Comparison of ENCODE assay signal across 11 cellular contexts in genomic region chr14:68291820-68292219, GRCh38.
DNase-seq lines count a peak whose midpoint lies in the region; ATAC-seq and TF ChIP-seq lines count a peak whose summit lies in the region.
"Had no signal": no experiment of that assay in that cellular context is flagged by ENCODE, and none has a peak within 500 bp of the region (broad histone marks: within the 10 kb centered on the region; RNA-seq: fewer than 3 reads in every experiment).

No MANE protein-coding gene starts in this region.

- peak; percentile 21 to 22 for ATAC-seq in stimulated activated naive B cell treated with anti-CD40 and anti-IgM and Interleukin-4, amounts not matched to agents 10 μg/mL and 1 μg/mL and 100 μg/mL, for 72 hours (replicated peaks)
- ATAC-seq in HG02884 (IDR thresholded peaks at IDR 0.05; ENCODE audit: unreplicated experiment): no peak

- no peak overlapping the region for H3K4me3 Mint-ChIP-seq in MCF 10A (ENCODE audit: unreplicated experiment)
- no peak overlapping the region for H3K4me3 Mint-ChIP-seq in endodermal cell
- peak overlapping the region in 1 of 2 donors; percentile 53 for H3K4me3 Mint-ChIP-seq in stimulated activated naive B cell treated with anti-CD40 and anti-IgM and Interleukin-4, amounts not matched to agents 10 μg/mL and 1 μg/mL and 100 μg/mL, for 72 hours

- DNase-seq in MCF 10A (ENCODE audit: unreplicated experiment) (no peak), mammary epithelial cell (no peak), NCI-H510A treated with DMSO at 0.1 percent for 48 hours (lab: John Stamatoyannopoulos, UW) (peak; percentile 86), endodermal cell (peak; percentile 91), cerebellum (ENCODE audit: low spot score) (no peak), NCI-H345 (lab: John Stamatoyannopoulos, UW) (no peak)
- no peak for DNase-seq in stimulated activated naive B cell treated with anti-CD40 and anti-IgM and Interleukin-4, amounts not matched to agents 10 μg/mL and 1 μg/mL and 100 μg/mL, for 72 hours
- DNase-seq: activated gamma-delta T cell, kidney, NCI-H446 had no signal

- H3K4me3 ChIP-seq in mammary epithelial cell (replicated peaks in 1 of 3; ENCODE audit: insufficient read depth in 1 of 3, low read depth in 2 of 3, low read length in 3 of 3): no peak overlapping the region
- no peak overlapping the region for H3K4me3 ChIP-seq in endodermal cell (ENCODE audit: low read length)

- H3K27ac ChIP-seq in mammary epithelial cell (ENCODE audit: insufficient read depth, low read depth, low read length) (no peak overlapping the region), endodermal cell (ENCODE audit: low read depth, low read length) (no peak overlapping the region)

- BruUV-seq in MCF 10A (replicated peaks; lab: Mats Ljungman, UMichigan): no TSS peak
- BruUV-seq in mammary epithelial cell (replicated peaks; lab: Mats Ljungman, UMichigan): no TSS peak

- H2AFZ ChIP-seq in mammary epithelial cell (ENCODE audit: low read depth, low read length): no peak overlapping the region

- in situ Hi-C loops in mammary epithelial cell (cut with MboI; ENCODE audit: low sequenced_read_pairs in 2 of 2): no loop called here

- H3K9ac ChIP-seq in mammary epithelial cell (ENCODE audit: insufficient read depth, low read length) (no peak overlapping the region), endodermal cell (ENCODE audit: extremely low read depth, low read length, poor library complexity, severe bottlenecking) (no peak overlapping the region)

- no peaks in the 10 kb centered on the region for H3K4me1 ChIP-seq in mammary epithelial cell (ENCODE audit: insufficient read depth, low read length)
- peaks cover 25% of the 10 kb centered on the region for H3K4me1 ChIP-seq in endodermal cell (ENCODE audit: control insufficient read depth, insufficient read depth, low read length)

- 100% methylated on average over 2 of the region's 2 CpGs for WGBS in mammary epithelial cell (ENCODE audit: low coverage, missing lambda C conversion rate)
- WGBS in endodermal cell (ENCODE audit: insufficient coverage in 1 of 2, insufficient read length in 1 of 2), 2 experiments: 21% methylated on average over 2 of the region's 2 CpGs; no CpG with 5 or more reads in 1 of the 2 experiments

- H3K27ac Mint-ChIP-seq in MCF 10A (ENCODE audit: low read depth, unreplicated experiment) (peak overlapping the region; percentile 29), endodermal cell (peak overlapping the region; percentile 64)
- peak overlapping the region; percentile 94 for H3K27ac Mint-ChIP-seq in stimulated activated naive B cell treated with anti-CD40 and anti-IgM and Interleukin-4, amounts not matched to agents 10 μg/mL and 1 μg/mL and 100 μg/mL, for 72 hours

- H4K20me1 ChIP-seq in mammary epithelial cell (ENCODE audit: insufficient read depth, low read length): no peaks in the 10 kb centered on the region

- H3K9me3 Mint-ChIP-seq in MCF 10A (ENCODE audit: unreplicated experiment): no peaks in the 10 kb centered on the region
- no peaks in the 10 kb centered on the region for H3K9me3 Mint-ChIP-seq in endodermal cell
- no peaks in the 10 kb centered on the region for H3K9me3 Mint-ChIP-seq in stimulated activated naive B cell treated with anti-CD40 and anti-IgM and Interleukin-4, amounts not matched to agents 10 μg/mL and 1 μg/mL and 100 μg/mL, for 72 hours

- POLR2A ChIA-PET in MCF 10A (lab: Yijun Ruan, JAX): interaction anchor here (1.6 kb wide), 1 partner anchor 41 kb away, joined by 3 read pairs; no protein-coding TSS in a partner anchor

- CTCF ChIA-PET in MCF 10A (lab: Yijun Ruan, JAX) (interaction anchor here (0.6 kb wide), 1 partner anchor 45 kb away, joined by 3 read pairs; no protein-coding TSS in a partner anchor), mammary epithelial cell (lab: Charles Lee; ENCODE audit: low non-redundant PET) (no interaction called here)

- peaks cover 5% of the 10 kb centered on the region for H3K4me1 Mint-ChIP-seq in MCF 10A (ENCODE audit: insufficient read depth, unreplicated experiment)
- peaks cover 44% of the 10 kb centered on the region for H3K4me1 Mint-ChIP-seq in endodermal cell
- peaks cover 56 to 71% of the 10 kb centered on the region in 2 donors for H3K4me1 Mint-ChIP-seq in stimulated activated naive B cell treated with anti-CD40 and anti-IgM and Interleukin-4, amounts not matched to agents 10 μg/mL and 1 μg/mL and 100 μg/mL, for 72 hours

- no peaks in the 10 kb centered on the region for H3K9me3 ChIP-seq in mammary epithelial cell (replicated peaks; ENCODE audit: insufficient read depth, low read length)
- no peaks in the 10 kb centered on the region for H3K9me3 ChIP-seq in endodermal cell (ENCODE audit: control insufficient read depth, low read length)

- H3K36me3 ChIP-seq in mammary epithelial cell (ENCODE audit: insufficient read depth, low read length) (no peaks in the 10 kb centered on the region), endodermal cell (ENCODE audit: control insufficient read depth, insufficient read depth, low read length) (no peaks in the 10 kb centered on the region)

- no peak overlapping the region for H3K4me2 ChIP-seq in mammary epithelial cell (ENCODE audit: insufficient read depth, low read depth, low read length)

- TF ChIP-seq CTCF in MCF 10A (IDR thresholded peaks at IDR 0.05; ENCODE audit: unreplicated experiment) (no peak), mammary epithelial cell (conservative IDR thresholded peaks at IDR 0.05 in 1 of 2, IDR thresholded peaks at IDR 0.05 in 1 of 2; ENCODE audit: extremely low read depth in 1 of 2, insufficient read depth in 1 of 2, low read depth in 1 of 2, low read length in 2 of 2) (no peak), endodermal cell (conservative IDR thresholded peaks at IDR 0.05) (no peak)

- H3K79me2 ChIP-seq in mammary epithelial cell (ENCODE audit: insufficient read depth, low read length): no peaks in the 10 kb centered on the region

- peaks cover 4% of the 10 kb centered on the region for H3K36me3 Mint-ChIP-seq in MCF 10A (ENCODE audit: insufficient read depth, unreplicated experiment)
- H3K36me3 Mint-ChIP-seq in endodermal cell (ENCODE audit: low read depth): no peaks in the 10 kb centered on the region
- peaks cover 3 to 10% of the 10 kb centered on the region in 2 donors for H3K36me3 Mint-ChIP-seq in stimulated activated naive B cell treated with anti-CD40 and anti-IgM and Interleukin-4, amounts not matched to agents 10 μg/mL and 1 μg/mL and 100 μg/mL, for 72 hours

- intact Hi-C loops in MCF 10A (cut with micrococcal nuclease): no loop called here
- intact Hi-C loops in mammary epithelial cell (cut with micrococcal nuclease): no loop called here

- dilution Hi-C loops in mammary epithelial cell (cut with HindIII; ENCODE audit: low sequenced_read_pairs): no loop called here

- no peaks in the 10 kb centered on the region for H3K27me3 ChIP-seq in mammary epithelial cell (ENCODE audit: insufficient read depth, low read length)
- no peaks in the 10 kb centered on the region for H3K27me3 ChIP-seq in endodermal cell (ENCODE audit: control insufficient read depth, insufficient read depth, low read length, poor library complexity, severe bottlenecking)

- H3K27me3 Mint-ChIP-seq in MCF 10A (ENCODE audit: insufficient read depth, unreplicated experiment): no peaks in the 10 kb centered on the region
- no peaks in the 10 kb centered on the region for H3K27me3 Mint-ChIP-seq in endodermal cell (ENCODE audit: insufficient read depth)
- no peaks in the 10 kb centered on the region for H3K27me3 Mint-ChIP-seq in stimulated activated naive B cell treated with anti-CD40 and anti-IgM and Interleukin-4, amounts not matched to agents 10 μg/mL and 1 μg/mL and 100 μg/mL, for 72 hours

Comparison
In these comparisons a context has a peak if more than half of its experiments do, and no peak if none do; other contexts are left out.
1. DNase-seq: peak in NCI-H510A treated with DMSO at 0.1 percent for 48 hours (single experiment) and endodermal cell (single experiment); none in MCF 10A (single experiment), mammary epithelial cell (single experiment), stimulated activated naive B cell treated with anti-CD40 and anti-IgM and Interleukin-4, amounts not matched to agents 10 μg/mL and 1 μg/mL and 100 μg/mL, for 72 hours (single experiment), cerebellum (single experiment) and NCI-H345 (single experiment).
2. H3K27ac Mint-ChIP-seq: peak in every context shown above with its lines; median percentile 94 in stimulated activated naive B cell treated with anti-CD40 and anti-IgM and Interleukin-4, amounts not matched to agents 10 μg/mL and 1 μg/mL and 100 μg/mL, for 72 hours; 64 in endodermal cell; 29 in MCF 10A.